9 cellular contexts compared by ENCODE assay signal in genomic region chr10:43225787-43226153, GRCh38. TPM values are rescaled to one million over a fixed set of nuclear protein-coding genes. Genes with fewer than 3 reads are reported as not detected.
DNase-seq lines count a peak whose midpoint lies in the region; ATAC-seq and TF ChIP-seq lines count a peak whose summit lies in the region.
"Had no signal": no experiment of that assay in that cellular context is flagged by ENCODE, and none has a peak within 500 bp of the region (broad histone marks: within the 10 kb centered on the region; RNA-seq: fewer than 3 reads in every experiment).

No MANE protein-coding gene starts in this region.

- H3K4me3 Mint-ChIP-seq in CD14-positive monocyte, result no peak overlapping the region
- no peak overlapping the region for H3K4me3 Mint-ChIP-seq in WTC11

- no peak for ATAC-seq in WTC11
- no peak for ATAC-seq in GM18505 (IDR thresholded peaks at IDR 0.05; ENCODE audit: unreplicated experiment)

- H3K4me1 Mint-ChIP-seq in CD14-positive monocyte (peaks cover 13% of the 10 kb centered on the region), WTC11 (peaks cover 14% of the 10 kb centered on the region)

- intact Hi-C loops in CD14-positive monocyte (cut with micrococcal nuclease), result no loop called here
- intact Hi-C loops in posterior cingulate gyrus (cut with DNase I), result no loop called here

- H3K27me3 Mint-ChIP-seq in CD14-positive monocyte (ENCODE audit: low read depth in 3 of 3) (peaks cover 36 to 52% (median 41%) of the 10 kb centered on the region in 3 donors), WTC11 (ENCODE audit: low read depth) (peaks cover 33% of the 10 kb centered on the region)

- H3K27ac ChIP-seq in cingulate gyrus (ENCODE audit: low read depth, low read length) (peak overlapping the region; percentile 29), RWPE1 (no peak overlapping the region)

- no peaks in the 10 kb centered on the region for H3K36me3 Mint-ChIP-seq in CD14-positive monocyte
- no peaks in the 10 kb centered on the region for H3K36me3 Mint-ChIP-seq in WTC11

- H3K9me3 Mint-ChIP-seq in CD14-positive monocyte (peaks cover 0 to 13% (median 0%) of the 10 kb centered on the region in 7 donors), WTC11 (no peaks in the 10 kb centered on the region)

- POLR2A ChIA-PET in WTC11 (lab: Charles Lee), result no interaction called here
- POLR2A ChIA-PET in RWPE1 (lab: Yijun Ruan, JAX; ENCODE audit: low non-redundant PET), result no interaction called here

- TF ChIP-seq POLR2A in GM18505 (IDR thresholded peaks at IDR 0.05; ENCODE audit: borderline replicate concordance, extremely low read depth, insufficient read depth, insufficient read length), result no peak

- CTCF ChIA-PET in WTC11 (lab: Charles Lee), result interaction anchor here (0.6 to 1.0 kb wide), 2 partner anchors 9 to 40 kb away, joined by 3 read pairs; no protein-coding TSS in a partner anchor
- CTCF ChIA-PET in RWPE1 (lab: Yijun Ruan, JAX), result no interaction called here

- H3K27ac Mint-ChIP-seq in CD14-positive monocyte (no peak overlapping the region), WTC11 (no peak overlapping the region)

- TF ChIP-seq CTCF in CD14-positive monocyte (IDR thresholded peaks at IDR 0.05) (no peak), WTC11 (IDR thresholded peaks at IDR 0.05) (no peak), RWPE1 (conservative IDR thresholded peaks at IDR 0.05; ENCODE audit: low read depth) (no peak)

- DNase-seq in CD14-positive monocyte (ENCODE audit: low spot score), result peak; percentile 44
- peak; percentile 12 for DNase-seq in WTC11 (ENCODE audit: low spot score)
- DNase-seq in posterior cingulate gyrus, result peak in 9 of 10 donors; percentile 8 to 80 (median 32)
- no peak for DNase-seq in RWPE1 (ENCODE audit: low spot score)
- DNase-seq in DMS153 (lab: John Stamatoyannopoulos, UW), result no peak
- no peak for DNase-seq in kidney tubule cell (ENCODE audit: low spot score)
- DNase-seq: NCI-H1694 treated with DMSO at 0.1 percent for 48 hours had no signal

TF ChIP-seq in WTC11, 78 proteins besides CTCF, POLR2A, EP300 and RAD21:
- TF ChIP-seq ZNF263 (CRISPR knock-in tag; IDR thresholded peaks at IDR 0.05; ENCODE audit: low read depth), result no peak
- no peak for TF ChIP-seq USF1 (CRISPR knock-in tag; IDR thresholded peaks at IDR 0.05)
- TF ChIP-seq ATF3 (CRISPR knock-in tag; conservative IDR thresholded peaks at IDR 0.05), result no peak
- TF ChIP-seq RELA (CRISPR knock-in tag; IDR thresholded peaks at IDR 0.05; ENCODE audit: borderline replicate concordance), result no peak
- TF ChIP-seq ZSCAN18 (CRISPR knock-in tag; IDR thresholded peaks at IDR 0.05), result no peak
- TF ChIP-seq SMAD3 (CRISPR knock-in tag; IDR thresholded peaks at IDR 0.05; ENCODE audit: borderline replicate concordance), result no peak
- TF ChIP-seq NR3C1 (CRISPR knock-in tag; conservative IDR thresholded peaks at IDR 0.05; ENCODE audit: low read depth), result no peak
- TF ChIP-seq PREB (CRISPR knock-in tag; IDR thresholded peaks at IDR 0.05; ENCODE audit: borderline replicate concordance), result no peak

RNA-seq across cellular contexts. Expression of gene RASGEF1A, which starts 41.1 kb away (rescaled TPM):
- 1 to 10 TPM in 1 of 2 donors, under 1 TPM in 1; 0.68 to 1.8 TPM for polyA plus RNA-seq in CD14-positive monocyte
- 20.8 to 21.4 TPM (median 21.0 TPM) in 3 replicates for total RNA-seq in WTC11 (2021)

Comparison
In these comparisons a context has a peak if more than half of its experiments do, and no peak if none do; other contexts are left out.
1. DNase-seq: peak in CD14-positive monocyte (single experiment), WTC11 (single experiment) and posterior cingulate gyrus (9 of 10); none in RWPE1 (single experiment), DMS153 (single experiment) and kidney tubule cell (single experiment).